ENCODE assay signal across 9 cellular contexts in genomic region chr10:110069502-110069982, GRCh38.
DNase-seq lines count a peak whose midpoint lies in the region; ATAC-seq and TF ChIP-seq lines count a peak whose summit lies in the region.
"Had no signal": no experiment of that assay in that cellular context is flagged by ENCODE, and none has a peak within 500 bp of the region (broad histone marks: within the 10 kb centered on the region; RNA-seq: fewer than 3 reads in every experiment).

No MANE protein-coding gene starts in this region.

- TF ChIP-seq EP300 in tibial nerve (IDR thresholded peaks at IDR 0.05) = no peak

- H3K36me3 ChIP-seq in endocrine pancreas (ENCODE audit: control insufficient read depth, insufficient read depth, low read length) (no peaks in the 10 kb centered on the region), tibial nerve (no peaks in the 10 kb centered on the region)

- H3K4me3 ChIP-seq in endocrine pancreas (ENCODE audit: control insufficient read depth, insufficient read depth, low read length) (peak overlapping the region; percentile 69), tibial nerve (no peak overlapping the region)

- H3K4me1 ChIP-seq in endocrine pancreas (ENCODE audit: control insufficient read depth, insufficient read depth, low read length) = peaks cover 9% of the 10 kb centered on the region
- H3K4me1 ChIP-seq in tibial nerve = peaks cover 0 to 95% (median 54%) of the 10 kb centered on the region in 4 donors

- TF ChIP-seq POLR2A in tibial nerve (IDR thresholded peaks at IDR 0.05) = no peak

- no peaks in the 10 kb centered on the region for H3K9me3 ChIP-seq in endocrine pancreas (ENCODE audit: control insufficient read depth, low read length)
- H3K9me3 ChIP-seq in tibial nerve = no peaks in the 10 kb centered on the region

- TF ChIP-seq CTCF in tibial nerve (IDR thresholded peaks at IDR 0.05) = no peak

- H3K9ac ChIP-seq in endocrine pancreas (ENCODE audit: control insufficient read depth, insufficient read depth, low read length) = no peak overlapping the region

- peak overlapping the region; percentile 51 to 94 (median 82) for H3K27ac ChIP-seq in tibial nerve
- H3K27ac ChIP-seq: VCaP had no signal

- H3K27me3 ChIP-seq in endocrine pancreas (ENCODE audit: control insufficient read depth, insufficient read depth, low read length) = no peaks in the 10 kb centered on the region
- no peaks in the 10 kb centered on the region for H3K27me3 ChIP-seq in tibial nerve

- WGBS in tibial nerve, 2 donors = 35 to 37% methylated on average over 1 of the region's 1 CpG

- DNase-seq in NCI-H2107 treated with DMSO at 0.1 percent for 48 hours (lab: John Stamatoyannopoulos, UW; ENCODE audit: unreplicated experiment) (peak; percentile 1), NCI-H2107 (lab: John Stamatoyannopoulos, UW) (no peak), NCI-H1105 (lab: John Stamatoyannopoulos, UW) (peak; percentile 44), tibial nerve (ENCODE audit: low spot score in 2 of 2) (no peak), putamen (ENCODE audit: low spot score) (no peak)
- no peak for DNase-seq in stimulated activated CD4-positive, alpha-beta T cell treated with anti-CD3 and anti-CD28 coated beads, Interleukin-4, amount 100 ng/mL, for 24 hours

- ATAC-seq in HG02571 (IDR thresholded peaks at IDR 0.05; ENCODE audit: unreplicated experiment) = peak; percentile 61

Comparison
In these comparisons a context has a peak if more than half of its experiments do, and no peak if none do; other contexts are left out.
1. DNase-seq: peak in NCI-H2107 treated with DMSO at 0.1 percent for 48 hours (single experiment) and NCI-H1105 (single experiment); none in NCI-H2107 (single experiment), tibial nerve (0 of 2), stimulated activated CD4-positive, alpha-beta T cell treated with anti-CD3 and anti-CD28 coated beads, Interleukin-4, amount 100 ng/mL, for 24 hours (single experiment) and putamen (single experiment).